In genomic region chr22:31291716-31292644, GRCh38 we compare ENCODE assay signal across 8 cellular contexts. TPM values are rescaled to one million over a fixed set of nuclear protein-coding genes. Genes with fewer than 3 reads are reported as not detected.
DNase-seq lines count a peak whose midpoint lies in the region; ATAC-seq and TF ChIP-seq lines count a peak whose summit lies in the region.

Gene PIK3IP1 (minus strand): TSS chr22:31292488. CDS start chr22:31292344, 144 bp downstream.

- peaks cover 40% of the 10 kb centered on the region for H3K36me3 Mint-ChIP-seq in T-helper 1 cell treated with Interleukin-12 subunit alpha and Interleukin-12 subunit beta and Interleukin-4 antibody, amounts not matched to agents 30 μg/mL and 1 μg/mL, for 36 hours (ENCODE audit: low read depth)

- H3K4me2 ChIP-seq in parathyroid adenoma (ENCODE audit: low read length) = peak within 1 kb of the TSS; percentile 75

- no peak within 1 kb of the TSS for H3K9ac ChIP-seq in parathyroid adenoma

- H3K27ac ChIP-seq in A673 (ENCODE audit: low read depth, low read length, poor library complexity, severe bottlenecking) (no peak within 1 kb of the TSS), heart left ventricle (peak within 1 kb of the TSS; percentile 75 to 99 (median 96)), parathyroid adenoma (peak within 1 kb of the TSS; percentile 65), thymus (ENCODE audit: low read depth) (peak within 1 kb of the TSS; percentile 100)

- peak; percentile 54; the same call in 1 of the 2 replicates for TF ChIP-seq CTCF in A673 (conservative IDR thresholded peaks at IDR 0.05; ENCODE audit: low read depth, low read length)
- peak; percentile 7 to 76 (median 56) for TF ChIP-seq CTCF in heart left ventricle (IDR thresholded peaks at IDR 0.05)
- TF ChIP-seq CTCF in parathyroid adenoma (IDR thresholded peaks at IDR 0.05) = peak; percentile 45

- peak within 1 kb of the TSS; percentile 32 for H3K4me3 ChIP-seq in A673 (ENCODE audit: low read depth, low read length, poor library complexity, severe bottlenecking)
- H3K4me3 ChIP-seq in heart left ventricle = peak within 1 kb of the TSS; percentile 43 to 93 (median 70)
- peak within 1 kb of the TSS; percentile 72 for H3K4me3 ChIP-seq in parathyroid adenoma (ENCODE audit: low read depth, low read length)
- peak within 1 kb of the TSS; percentile 100 for H3K4me3 ChIP-seq in thymus (ENCODE audit: low read length)

- peak within 1 kb of the TSS; percentile 98 for H3K4me3 Mint-ChIP-seq in T-helper 1 cell treated with Interleukin-12 subunit alpha and Interleukin-12 subunit beta and Interleukin-4 antibody, amounts not matched to agents 30 μg/mL and 1 μg/mL, for 36 hours

- H3K4me1 ChIP-seq in A673 (ENCODE audit: insufficient read depth, low read length, poor library complexity, severe bottlenecking) (peaks cover 35% of the 10 kb centered on the region), heart left ventricle (peaks cover 2 to 80% (median 60%) of the 10 kb centered on the region in 12 donors), parathyroid adenoma (peaks cover 5% of the 10 kb centered on the region), thymus (ENCODE audit: control insufficient read depth, insufficient read depth, low read length) (peaks cover 25% of the 10 kb centered on the region)

- POLR2A ChIA-PET in A673 (lab: Charles Lee; ENCODE audit: low non-redundant PET) = interaction anchor here (1.0 kb wide), 1 partner anchor 207 kb away, joined by 3 read pairs; no protein-coding TSS in a partner anchor

- BruUV-seq in A673 (replicated peaks; lab: Mats Ljungman, UMichigan) = no TSS peak

- peak; percentile 86 for DNase-seq in A673 (ENCODE audit: low spot score)
- peak; percentile 64 for DNase-seq in GM19238 (ENCODE audit: insufficient read length, low spot score)
- peak; percentile 21 for DNase-seq in NCI-H1436 treated with DMSO at 0.1 percent for 48 hours (lab: John Stamatoyannopoulos, UW)
- DNase-seq in amniotic epithelial cell (ENCODE audit: low read depth) = peak; percentile 93
- peak; percentile 87 to 93 (median 90) for DNase-seq in heart left ventricle

- intact Hi-C loops in A673 (cut with micrococcal nuclease; ENCODE audit: unreplicated experiment) = loop anchor here (2.0 to 5.0 kb wide), 3 partner anchors 21 to 185 kb away; partner anchors contain the start of genes LIMK2 and SELENOM
- intact Hi-C loops in heart left ventricle (cut with DNase I) = loop anchor here in 4 of 10 donors (2.0 to 10.0 kb wide), 3 partner anchors 21 to 687 kb away; partner anchors contain the start of genes LIMK2 (in 2 of the 4) and TCN2 (in 1 of the 4)

- H3K79me2 ChIP-seq in parathyroid adenoma = no peaks in the 10 kb centered on the region

- peak within 1 kb of the TSS; percentile 97 for H3K27ac Mint-ChIP-seq in T-helper 1 cell treated with Interleukin-12 subunit alpha and Interleukin-12 subunit beta and Interleukin-4 antibody, amounts not matched to agents 30 μg/mL and 1 μg/mL, for 36 hours

- CTCF ChIA-PET in A673 (lab: Charles Lee) = interaction anchor here (0.6 to 1.6 kb wide), 5 partner anchors 19 to 79 kb away, joined by 3 to 7 read pairs (median 5); partner anchors contain the start of gene LIMK2

- H3K36me3 ChIP-seq in A673 (ENCODE audit: insufficient read depth, low read length, poor library complexity, severe bottlenecking) = no peaks in the 10 kb centered on the region
- peaks cover 0 to 30% (median 24%) of the 10 kb centered on the region in 9 donors for H3K36me3 ChIP-seq in heart left ventricle
- no peaks in the 10 kb centered on the region for H3K36me3 ChIP-seq in parathyroid adenoma (ENCODE audit: control insufficient read depth, insufficient read depth, low read length)
- H3K36me3 ChIP-seq in thymus (ENCODE audit: control insufficient read depth, insufficient read depth) = peaks cover 40% of the 10 kb centered on the region

- no peaks in the 10 kb centered on the region for H3K27me3 ChIP-seq in A673 (replicated peaks; ENCODE audit: insufficient read depth, low read depth, low read length, poor library complexity)
- H3K27me3 ChIP-seq in heart left ventricle = no peaks in the 10 kb centered on the region
- H3K27me3 ChIP-seq in parathyroid adenoma (ENCODE audit: control insufficient read depth, insufficient read depth, low read length) = no peaks in the 10 kb centered on the region
- no peaks in the 10 kb centered on the region for H3K27me3 ChIP-seq in thymus (ENCODE audit: control insufficient read depth, insufficient read depth)

- H2AFZ ChIP-seq in parathyroid adenoma = peak within 1 kb of the TSS; percentile 61

- TF ChIP-seq POLR2A in heart left ventricle (IDR thresholded peaks at IDR 0.05) = peak in 1 of 2 donors; percentile 83

- H3K27me3 Mint-ChIP-seq in T-helper 1 cell treated with Interleukin-12 subunit alpha and Interleukin-12 subunit beta and Interleukin-4 antibody, amounts not matched to agents 30 μg/mL and 1 μg/mL, for 36 hours (ENCODE audit: low read depth) = no peaks in the 10 kb centered on the region

- H3K9me3 Mint-ChIP-seq in T-helper 1 cell treated with Interleukin-12 subunit alpha and Interleukin-12 subunit beta and Interleukin-4 antibody, amounts not matched to agents 30 μg/mL and 1 μg/mL, for 36 hours = no peaks in the 10 kb centered on the region

- H3K9me3 ChIP-seq in A673 (ENCODE audit: low read depth, low read length, poor library complexity, severe bottlenecking) (no peaks in the 10 kb centered on the region), heart left ventricle (no peaks in the 10 kb centered on the region), parathyroid adenoma (ENCODE audit: control insufficient read depth, low read length) (no peaks in the 10 kb centered on the region), thymus (ENCODE audit: control insufficient read depth) (no peaks in the 10 kb centered on the region)

- peaks cover 62% of the 10 kb centered on the region for H3K4me1 Mint-ChIP-seq in T-helper 1 cell treated with Interleukin-12 subunit alpha and Interleukin-12 subunit beta and Interleukin-4 antibody, amounts not matched to agents 30 μg/mL and 1 μg/mL, for 36 hours (ENCODE audit: low read depth)

- ATAC-seq in heart left ventricle = peak; percentile 70 to 82 (median 73)

- WGBS in heart left ventricle, 4 donors = 0% methylated on average over 24 of the region's 24 CpGs
- 3% methylated on average over 24 of the region's 24 CpGs for WGBS in thymus

RNA-seq across cellular contexts. Expression of gene PIK3IP1, which starts in this region (rescaled TPM):
- total RNA-seq in A673 (2021) (0.24 and 0.46 TPM in 2 replicates), heart left ventricle (10 to 100 TPM in 7 of 9 donors, 1 to 10 TPM in 2; 3.8 to 40.7 (median 27.8) TPM)
- polyA plus RNA-seq in heart left ventricle (1 to 10 TPM; 4.0 to 7.8 TPM), thymus (182 TPM)

Comparison
In these comparisons a context has a peak if more than half of its experiments do, and no peak if none do; other contexts are left out.
1. RNA of gene PIK3IP1 (polyA plus RNA-seq): 182 TPM in thymus (single experiment); 4.0 to 7.8 TPM in heart left ventricle; every median in the first group is over 10 times any median in the second.
2. Peak in DNase-seq and H3K4me3 ChIP-seq in A673; RNA of the gene not detected or under 1 TPM.
3. DNase-seq: peak in every context shown above with its lines; median percentile 93 in amniotic epithelial cell; 90 in heart left ventricle; 86 in A673; 64 in GM19238; 21 in NCI-H1436 treated with DMSO at 0.1 percent for 48 hours.
4. H3K4me3 ChIP-seq: peak in every context shown above with its lines; median percentile 100 in thymus; 72 in parathyroid adenoma; 70 in heart left ventricle; 32 in A673.
5. Peak in every context shown above with its lines, with median percentiles within 50 percentile points of each other: CTCF ChIP-seq.